In the genomic region with DNA sequence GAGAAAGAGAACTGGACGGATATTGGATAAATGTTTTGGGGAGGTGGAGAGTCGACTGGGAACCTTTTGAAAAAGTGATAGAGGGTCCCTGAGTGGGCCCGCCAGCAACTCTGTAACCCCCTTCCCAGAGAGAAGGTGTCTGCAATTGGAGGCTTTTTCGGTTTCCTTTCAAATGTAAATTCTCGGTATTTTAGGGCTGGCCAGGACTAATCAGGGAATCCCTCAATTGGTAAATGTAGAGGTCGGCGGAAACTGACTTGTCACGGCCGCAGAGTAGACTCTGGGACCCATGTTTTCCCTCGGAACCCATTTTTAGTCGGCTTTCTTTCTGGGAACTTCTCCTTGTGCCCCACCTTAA, we compare ENCODE assay signal across 8 cellular contexts. TPM values are rescaled to one million over a fixed set of nuclear protein-coding genes. Genes with fewer than 3 reads are reported as not detected.
DNase-seq lines count a peak whose midpoint lies in the region; ATAC-seq and TF ChIP-seq lines count a peak whose summit lies in the region.

No MANE protein-coding gene starts in this region.

- DNase-seq in NCI-H2227 (lab: John Stamatoyannopoulos, UW; ENCODE audit: unreplicated experiment) (peak; percentile 2), NCI-H2227 treated with DMSO at 0.1 percent for 48 hours (lab: John Stamatoyannopoulos, UW) (no peak), RWPE2 (ENCODE audit: low spot score) (no peak), fibroblast of pulmonary artery (ENCODE audit: low read depth) (peak; percentile 11), SK-N-DZ (ENCODE audit: low spot score) (no peak)

- H3K4me1 ChIP-seq in RWPE2 (ENCODE audit: insufficient read depth, poor library complexity, severe bottlenecking) (peaks cover 17% of the 10 kb centered on the region), rectal smooth muscle tissue (ENCODE audit: control insufficient read depth, insufficient read depth, low read length) (peaks cover 3% of the 10 kb centered on the region)

- H3K4me3 ChIP-seq in RWPE2 (ENCODE audit: severe bottlenecking) (peak overlapping the region; percentile 68), fibroblast of pulmonary artery (replicated peaks; ENCODE audit: low read depth, low read length) (peak overlapping the region; percentile 86), rectal smooth muscle tissue (ENCODE audit: low read length) (peak overlapping the region; percentile 95)

- H3K27ac ChIP-seq in RWPE2 (ENCODE audit: poor library complexity, severe bottlenecking) (peak overlapping the region; percentile 65), rectal smooth muscle tissue (ENCODE audit: low read depth, low read length) (no peak overlapping the region)

- H3K27me3 ChIP-seq in RWPE2 (ENCODE audit: insufficient read depth, poor library complexity, severe bottlenecking): no peaks in the 10 kb centered on the region
- no peaks in the 10 kb centered on the region for H3K27me3 ChIP-seq in rectal smooth muscle tissue (ENCODE audit: control insufficient read depth, insufficient read depth, low read length)

- ATAC-seq in RWPE2 (ENCODE audit: low read depth) (no peak), GM21447 (IDR thresholded peaks at IDR 0.05; ENCODE audit: unreplicated experiment) (no peak), HG03521 (IDR thresholded peaks at IDR 0.05; ENCODE audit: unreplicated experiment) (no peak)

- H3K36me3 ChIP-seq in RWPE2 (ENCODE audit: low read depth): peaks cover 49% of the 10 kb centered on the region
- H3K36me3 ChIP-seq in rectal smooth muscle tissue (ENCODE audit: control insufficient read depth, insufficient read depth, low read length): peaks cover 2% of the 10 kb centered on the region

- peak overlapping the region; percentile 62 for H3K9ac ChIP-seq in rectal smooth muscle tissue (ENCODE audit: low read length)

- no peaks in the 10 kb centered on the region for H3K9me3 ChIP-seq in RWPE2 (ENCODE audit: severe bottlenecking)

- TF ChIP-seq CTCF in RWPE2 (IDR thresholded peaks at IDR 0.05; ENCODE audit: poor library complexity, severe bottlenecking) (no peak), fibroblast of pulmonary artery (IDR thresholded peaks at IDR 0.05; ENCODE audit: low read length, missing control alignments) (no peak)

RNA-seq across cellular contexts. Expression of a gene that starts 0.5 kb away (rescaled TPM):
- 414 and 426 TPM in 2 replicates for polyA plus RNA-seq in SK-N-DZ (2014; cell fraction: cytosol; rRNA removed)
- 256 and 318 TPM in 2 replicates for polyA plus RNA-seq in SK-N-DZ (2014; cell fraction: nucleus; rRNA removed)

RNA-seq across cellular contexts. Expression of a gene that starts 21.9 kb away (rescaled TPM):
- 174 and 197 TPM in 2 replicates for polyA plus RNA-seq in SK-N-DZ (2014; cell fraction: cytosol; rRNA removed)
- 53.7 and 85.1 TPM in 2 replicates for polyA plus RNA-seq in SK-N-DZ (2014; cell fraction: nucleus; rRNA removed)

Comparison
In these comparisons a context has a peak if more than half of its experiments do, and no peak if none do; other contexts are left out.
1. DNase-seq: peak in NCI-H2227 (single experiment) and fibroblast of pulmonary artery (single experiment); none in NCI-H2227 treated with DMSO at 0.1 percent for 48 hours (single experiment), RWPE2 (single experiment) and SK-N-DZ (single experiment).
2. Peak in every context shown above with its lines, with median percentiles within 50 percentile points of each other: H3K4me3 ChIP-seq.